ENCODE assay signal across 1 cellular context in genomic region chr6:81853975-81854374, GRCh38.
TF ChIP-seq lines count a peak whose summit lies in the region.

No MANE protein-coding gene starts in this region.

TF ChIP-seq in HepG2, 621 proteins besides CTCF, POLR2A, EP300 and RAD21 (continued from another document):
- TF ChIP-seq GATA4 (IDR thresholded peaks at IDR 0.05; ENCODE audit: borderline replicate concordance, low read depth) (peak; percentile 16; the same call in 1 of the 2 replicates), ISX (CRISPR knock-in tag; conservative IDR thresholded peaks at IDR 0.05) (no peak), HMG20A (CRISPR knock-in tag; IDR thresholded peaks at IDR 0.05; ENCODE audit: borderline replicate concordance) (peak; percentile 30; the same call in 1 of the 2 replicates), TCF7 (IDR thresholded peaks at IDR 0.05; ENCODE audit: low read depth) (peak; percentile 62; the same call in 1 of the 2 replicates)
TF ChIP-seq in HepG2: peak in this region for 13.
